In genomic region chr4:87058272-87059073, GRCh38 we compare ENCODE assay signal across 9 cellular contexts.
A peak's percentile ranks its signal among the peaks of the same experiment; 100 is the strongest.
DNase-seq lines count a peak whose midpoint lies in the region; ATAC-seq, FAIRE-seq and TF ChIP-seq lines count a peak whose summit lies in the region.
"Had no signal": no experiment of that assay in that cellular context is flagged by ENCODE, and none has a peak within 500 bp of the region (broad histone marks: within the 10 kb centered on the region; RNA-seq: fewer than 3 reads in every experiment).

No MANE protein-coding gene starts in this region.

- no peak overlapping the region for H3K23ac ChIP-seq in H1 (ENCODE audit: insufficient read length)

- H3K4me1 Mint-ChIP-seq in T-helper 17 cell: peaks cover 47% of the 10 kb centered on the region

- intact Hi-C loops in aorta (cut with DNase I): loop anchor here in 1 of 2 donors (5.0 kb wide), 1 partner anchor 51 kb away; no protein-coding TSS in a partner anchor

- H3K9me3 ChIP-seq in T-helper 17 cell (ENCODE audit: control insufficient read depth, low read length, poor library complexity, severe bottlenecking): no peaks in the 10 kb centered on the region
- no peaks in the 10 kb centered on the region; a peak in 1 of 4 replicates for H3K9me3 ChIP-seq in H1 (ENCODE audit: insufficient read depth in 2 of 2, low read depth in 1 of 2, low read length in 1 of 2)
- no peaks in the 10 kb centered on the region for H3K9me3 ChIP-seq in parathyroid adenoma (ENCODE audit: control insufficient read depth, low read length)
- H3K9me3 ChIP-seq in aorta (ENCODE audit: control insufficient read depth, low read length): no peaks in the 10 kb centered on the region

- peak; percentile 11 to 36 (median 26); a peak in 2 of 4 replicates for TF ChIP-seq CTCF in H1 (IDR thresholded peaks at IDR 0.05; ENCODE audit: control extremely low read depth in 1 of 3, insufficient read depth in 1 of 3, low read depth in 1 of 3, low read length in 3 of 3)
- TF ChIP-seq CTCF in parathyroid adenoma (IDR thresholded peaks at IDR 0.05): peak; percentile 43

- H3K79me2 ChIP-seq in H1 (ENCODE audit: control insufficient read depth in 1 of 2, insufficient read depth in 2 of 2, low read length in 2 of 2): peaks cover 3 to 83% of the 10 kb centered on the region in 2 experiments
- H3K79me2 ChIP-seq in parathyroid adenoma: peaks cover 15% of the 10 kb centered on the region

- peak overlapping the region; percentile 75 for H3K27ac Mint-ChIP-seq in T-helper 17 cell

- peaks cover 2 to 6% of the 10 kb centered on the region in 2 experiments for H4K20me1 ChIP-seq in H1 (replicated peaks in 1 of 2; ENCODE audit: control insufficient read depth in 1 of 2, insufficient read depth in 2 of 2, low read length in 2 of 2)

- H3K4me1 ChIP-seq in H1 (replicated peaks in 1 of 4; ENCODE audit: control insufficient read depth in 3 of 4, insufficient read depth in 4 of 4, low read length in 3 of 4) (peaks cover 0 to 14% (median 6%) of the 10 kb centered on the region in 4 experiments; a peak in 3 of 7 replicates), parathyroid adenoma (peaks cover 18% of the 10 kb centered on the region), aorta (ENCODE audit: control insufficient read depth in 1 of 2, insufficient read depth in 2 of 2, low read length in 2 of 2) (peaks cover 8 to 19% of the 10 kb centered on the region in 2 donors)

- H3K18ac ChIP-seq in H1 (ENCODE audit: extremely low read depth, low read length): peak overlapping the region; percentile 28; the same call in 1 of the 2 replicates

- no peak overlapping the region for H3K27ac ChIP-seq in H1 (ENCODE audit: low read depth, low read length)
- H3K27ac ChIP-seq in parathyroid adenoma: no peak overlapping the region
- peak overlapping the region; percentile 4 to 28 for H3K27ac ChIP-seq in aorta (ENCODE audit: low read depth in 1 of 2, low read length in 2 of 2)

- peaks cover 9% of the 10 kb centered on the region for H3K79me1 ChIP-seq in H1 (ENCODE audit: low read depth, low read length)

- no peak overlapping the region for H3K56ac ChIP-seq in H1 (replicated peaks; ENCODE audit: insufficient read length, low read depth, low read length)

- H3K9ac ChIP-seq in H1 (replicated peaks in 1 of 4; ENCODE audit: extremely low read depth in 1 of 4, low read depth in 3 of 4, low read length in 3 of 4) (peak overlapping the region in 1 of 4 experiments; percentile 42; a peak in 1 of 7 replicates), parathyroid adenoma (no peak overlapping the region)

- no peaks in the 10 kb centered on the region for H3K27me3 Mint-ChIP-seq in T-helper 17 cell

- POLR2A ChIA-PET in H1 (lab: Charles Lee; ENCODE audit: partially characterized antibody): interaction anchor here (1.2 kb wide), 1 partner anchor 15 kb away, joined by 3 read pairs; no protein-coding TSS in a partner anchor

- H4K8ac ChIP-seq in H1 (ENCODE audit: extremely low read depth, insufficient read depth, low read length): no peak overlapping the region

- no peak overlapping the region for H2BK12ac ChIP-seq in H1 (ENCODE audit: low read depth, low read length)

- no peak overlapping the region for H2AK5ac ChIP-seq in H1 (ENCODE audit: low read depth, low read length)

- H3K4me3 Mint-ChIP-seq in T-helper 17 cell: no peak overlapping the region

- peak overlapping the region in 1 of 2 experiments; percentile 31; a peak in 2 of 4 replicates for H3K4me2 ChIP-seq in H1 (ENCODE audit: insufficient read depth in 1 of 2, low read depth in 2 of 2, low read length in 2 of 2)
- peak overlapping the region; percentile 5 for H3K4me2 ChIP-seq in parathyroid adenoma (ENCODE audit: low read length)

- H2BK20ac ChIP-seq in H1 (ENCODE audit: low read length): no peak overlapping the region

- H2BK15ac ChIP-seq in H1 (ENCODE audit: low read length): no peak overlapping the region

- peak; percentile 45 for ATAC-seq in T-helper 17 cell
- ATAC-seq in aorta (ENCODE audit: low FRiP score): no peak

- H3K36me3 ChIP-seq in H1 (ENCODE audit: control insufficient read depth in 2 of 4, insufficient read depth in 4 of 4, low read length in 3 of 4): peaks cover 0 to 8% (median 0%) of the 10 kb centered on the region in 4 experiments; a peak in 2 of 8 replicates
- no peaks in the 10 kb centered on the region for H3K36me3 ChIP-seq in parathyroid adenoma (ENCODE audit: control insufficient read depth, insufficient read depth, low read length)
- no peaks in the 10 kb centered on the region for H3K36me3 ChIP-seq in aorta (ENCODE audit: control insufficient read depth in 1 of 2, insufficient read depth in 2 of 2, low read length in 1 of 2)

- no peaks in the 10 kb centered on the region for H3K23me2 ChIP-seq in H1 (ENCODE audit: low read depth, low read length)

- H2BK120ac ChIP-seq in H1 (replicated peaks; ENCODE audit: low read depth, low read length): no peak overlapping the region

- FAIRE-seq in H1 (lab: Jason Lieb, UNC): no peak

- no peak for TF ChIP-seq POLR2A in H1 (IDR thresholded peaks at IDR 0.05; ENCODE audit: control extremely low read depth in 1 of 2, low read depth in 2 of 2, low read length in 2 of 2)

- peak; percentile 35 to 36 for DNase-seq in activated CD4-positive, alpha-beta T cell treated with anti-CD3 and anti-CD28 coated beads for 24 hours (ENCODE audit: low read depth in 2 of 2)
- DNase-seq in activated CD4-positive, alpha-beta T cell treated with anti-CD3 and anti-CD28 coated beads, Interleukin-2, amount 50 U/mL, for 1 hour: no peak
- DNase-seq in T-helper 17 cell: no peak
- no peak for DNase-seq in H1 (ENCODE audit: low read depth in 1 of 2, low spot score in 2 of 2)
- DNase-seq in aorta: no peak
- no peak for DNase-seq in NCI-H128 (lab: John Stamatoyannopoulos, UW; ENCODE audit: unreplicated experiment)
- no peak for DNase-seq in inferior parietal cortex (ENCODE audit: extremely low spot score)

- CTCF ChIA-PET in H1 (lab: Charles Lee; ENCODE audit: partially characterized antibody): interaction anchor here (0.6 to 2.2 kb wide), 7 partner anchors 28 to 1447 kb away, joined by 3 to 7 read pairs (median 4); no protein-coding TSS in a partner anchor

- TF ChIP-seq EP300 in H1 (IDR thresholded peaks at IDR 0.05; ENCODE audit: borderline replicate concordance in 1 of 2, low read depth in 2 of 2, low read length in 2 of 2): no peak

- H3K14ac ChIP-seq in H1 (ENCODE audit: insufficient read length): no peak overlapping the region

- no peak overlapping the region for H3K4me3 ChIP-seq in H1 (ENCODE audit: extremely low read depth in 1 of 4, insufficient read depth in 2 of 4, low read depth in 3 of 4, low read length in 4 of 4)
- no peak overlapping the region for H3K4me3 ChIP-seq in parathyroid adenoma (ENCODE audit: low read depth, low read length)
- no peak overlapping the region for H3K4me3 ChIP-seq in aorta (ENCODE audit: low read length in 2 of 2)
- H3K4me3 ChIP-seq: skin epidermis had no signal

- H3K4ac ChIP-seq in H1 (replicated peaks; ENCODE audit: insufficient read length, low read depth, low read length): no peak overlapping the region

- H2AFZ ChIP-seq in H1 (ENCODE audit: low read length) (no peak overlapping the region), parathyroid adenoma (no peak overlapping the region)

- H3K27me3 ChIP-seq in H1 (replicated peaks in 1 of 4; ENCODE audit: control insufficient read depth in 3 of 4, extremely low read depth in 1 of 4, insufficient read depth in 3 of 4, low read length in 3 of 4): no peaks in the 10 kb centered on the region
- no peaks in the 10 kb centered on the region for H3K27me3 ChIP-seq in parathyroid adenoma (ENCODE audit: control insufficient read depth, insufficient read depth, low read length)
- no peaks in the 10 kb centered on the region for H3K27me3 ChIP-seq in aorta (ENCODE audit: control insufficient read depth in 1 of 2, insufficient read depth in 2 of 2, low read length in 1 of 2)

- H4K91ac ChIP-seq in H1 (replicated peaks; ENCODE audit: insufficient read length, low read length): no peak overlapping the region

- 81% methylated on average over 7 of the region's 7 CpGs; no CpG with 5 or more reads in 1 of the 2 experiments for WGBS in H1 (ENCODE audit: extremely low coverage in 1 of 2, insufficient coverage in 1 of 2, insufficient read length in 1 of 2, insufficient replicate concordance in 2 of 2, low coverage in 1 of 2, low lambda C conversion rate in 2 of 2, missing lambda C conversion rate in 1 of 2), 2 experiments
- WGBS in aorta, 2 donors: 84 to 85% methylated on average over 7 of the region's 7 CpGs

- H2BK5ac ChIP-seq in H1 (ENCODE audit: low read depth, low read length): no peak overlapping the region

- peak; percentile 35 to 47; a peak in 3 of 4 replicates for TF ChIP-seq RAD21 in H1 (IDR thresholded peaks at IDR 0.05 in 1 of 2, conservative IDR thresholded peaks at IDR 0.05 in 1 of 2; ENCODE audit: low read depth in 2 of 2, low read length in 2 of 2)

- H4K5ac ChIP-seq in H1 (ENCODE audit: insufficient read length, low read depth, low read length): no peak overlapping the region

- peaks cover 6% of the 10 kb centered on the region for H3K36me3 Mint-ChIP-seq in T-helper 17 cell (ENCODE audit: low read depth)

TF ChIP-seq in H1, 55 proteins besides CTCF, POLR2A, EP300 and RAD21 (continues in another document):
- TF ChIP-seq CHD2 (IDR thresholded peaks at IDR 0.05; ENCODE audit: low read length): no peak
- TF ChIP-seq E2F6 (IDR thresholded peaks at IDR 0.05): no peak
- TF ChIP-seq MAFK (IDR thresholded peaks at IDR 0.05; ENCODE audit: low read depth, low read length): no peak
- TF ChIP-seq ZNF274 (IDR thresholded peaks at IDR 0.05; ENCODE audit: borderline replicate concordance, extremely low read depth, low read length): no peak
- no peak for TF ChIP-seq SRF (IDR thresholded peaks at IDR 0.05; ENCODE audit: low read depth, low read length)
- no peak for TF ChIP-seq SIN3A (conservative IDR thresholded peaks at IDR 0.05 in 1 of 2, IDR thresholded peaks at IDR 0.05 in 1 of 2; ENCODE audit: low read depth in 1 of 2, low read length in 2 of 2)
- no peak for TF ChIP-seq HDAC2 (IDR thresholded peaks at IDR 0.05; ENCODE audit: borderline replicate concordance in 1 of 2, low read depth in 2 of 2, low read length in 2 of 2)
- TF ChIP-seq BCL11A (IDR thresholded peaks at IDR 0.05; ENCODE audit: low read depth in 2 of 2, low read length in 2 of 2): no peak
- TF ChIP-seq TEAD4 (IDR thresholded peaks at IDR 0.05; ENCODE audit: low read depth, low read length): no peak
- no peak for TF ChIP-seq TAF7 (optimal IDR thresholded peaks at IDR 0.05; ENCODE audit: borderline replicate concordance, low read depth, low read length)

Comparison
In these comparisons a context has a peak if more than half of its experiments do, and no peak if none do; other contexts are left out.
1. DNase-seq: peak in activated CD4-positive, alpha-beta T cell treated with anti-CD3 and anti-CD28 coated beads for 24 hours (2 of 2); none in activated CD4-positive, alpha-beta T cell treated with anti-CD3 and anti-CD28 coated beads, Interleukin-2, amount 50 U/mL, for 1 hour (single experiment), T-helper 17 cell (0 of 3), H1 (0 of 2), aorta (0 of 2), NCI-H128 (single experiment) and inferior parietal cortex (single experiment).
2. H3K27ac ChIP-seq: peak in aorta (2 of 2); none in H1 (single experiment) and parathyroid adenoma (single experiment).